Comparison of ENCODE assay signal across 12 cellular contexts in genomic region chr18:56319953-56320352, GRCh38.
"Had no signal": no experiment of that assay in that cellular context is flagged by ENCODE, and none has a peak within 500 bp of the region (broad histone marks: within the 10 kb centered on the region; RNA-seq: fewer than 3 reads in every experiment).

No MANE protein-coding gene starts in this region.

- H3K36me3 Mint-ChIP-seq: mesothelial cell of epicardium, type B pancreatic cell had no signal

- ATAC-seq: activated CD4-positive, CD25-positive, alpha-beta regulatory T cell treated with anti-CD3 and anti-CD28 coated beads, Interleukin-2, amount 50 U/mL, for 24 hours; gastroesophageal sphincter; left colon; lower lobe of right lung; stimulated activated naive CD8-positive, alpha-beta T cell treated with anti-CD3 and anti-CD28 coated beads, Interleukin-15, Interleukin-2, amounts not matched to agents 100 U/mL and 50 U/mL, for 24 hours had no signal

- H3K27ac ChIP-seq: gastroesophageal sphincter, lower lobe of right lung, right atrium auricular region had no signal

- H3K27me3 ChIP-seq: gastroesophageal sphincter, right atrium auricular region had no signal

- H3K36me3 ChIP-seq: gastroesophageal sphincter, lower lobe of right lung, right atrium auricular region had no signal

- H3K4me1 ChIP-seq: lower lobe of right lung had no signal

- H3K4me3 Mint-ChIP-seq: mesothelial cell of epicardium, type B pancreatic cell had no signal

- H3K9me3 Mint-ChIP-seq: type B pancreatic cell had no signal

- H3K4me3 ChIP-seq: gastroesophageal sphincter, lower lobe of right lung, right atrium auricular region had no signal

- H3K27ac Mint-ChIP-seq: mesothelial cell of epicardium, progenitor cell of endocrine pancreas, type B pancreatic cell had no signal

- DNase-seq: activated naive CD4-positive, alpha-beta T cell treated with Interleukin-2 at 50 U/mL for 16 hours; activated T-cell treated with anti-CD3 and anti-CD28 coated beads for 4 hours; left colon; lower lobe of right lung; stimulated activated CD4-positive, alpha-beta T cell treated with anti-CD3 and anti-CD28 coated beads, Interleukin-2, amount 100 ng/mL, for 48 hours; stimulated activated naive CD8-positive, alpha-beta T cell treated with anti-CD3 and anti-CD28 coated beads, Interleukin-15, Interleukin-2, amounts not matched to agents 100 U/mL and 50 U/mL, for 24 hours had no signal
